ENCODE assay signal across 20 cellular contexts in the genomic region with DNA sequence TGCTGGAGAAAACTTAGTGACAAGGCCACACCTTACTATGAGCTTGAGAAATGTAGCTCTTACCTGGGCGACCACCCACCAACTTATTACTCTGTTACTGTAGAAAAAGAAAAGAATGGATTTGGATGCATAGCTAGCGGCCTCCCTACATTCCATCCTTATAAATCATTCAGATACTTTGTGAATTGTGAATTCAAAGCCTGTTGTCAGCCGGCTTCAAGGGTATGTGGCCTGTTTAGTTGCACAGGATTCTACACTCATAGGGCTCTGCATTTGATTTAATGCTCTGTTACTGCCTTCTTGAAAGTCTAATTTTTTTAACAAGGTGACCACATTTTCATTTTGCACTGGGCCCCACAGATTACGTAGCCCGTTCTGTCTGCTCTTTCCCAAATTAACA.
DNase-seq lines count a peak whose midpoint lies in the region; ATAC-seq and TF ChIP-seq lines count a peak whose summit lies in the region.
"Had no signal": no experiment of that assay in that cellular context is flagged by ENCODE, and none has a peak within 500 bp of the region (broad histone marks: within the 10 kb centered on the region; RNA-seq: fewer than 3 reads in every experiment).

No MANE protein-coding gene starts in this region.

- no peak overlapping the region for H3K4me3 ChIP-seq in left ventricle myocardium inferior
- no peak overlapping the region for H3K4me3 ChIP-seq in lower lobe of right lung
- H3K4me3 ChIP-seq: lung, SK-N-MC, spleen, thoracic aorta had no signal

- TF ChIP-seq CTCF in left ventricle myocardium inferior (IDR thresholded peaks at IDR 0.05; ENCODE audit: borderline replicate concordance) (no peak), lower lobe of right lung (IDR thresholded peaks at IDR 0.05) (no peak)

- H3K36me3 ChIP-seq in left ventricle myocardium inferior = no peaks in the 10 kb centered on the region
- no peaks in the 10 kb centered on the region for H3K36me3 ChIP-seq in lower lobe of right lung
- H3K36me3 ChIP-seq: spleen, thoracic aorta had no signal

- H3K27me3 ChIP-seq in left ventricle myocardium inferior (ENCODE audit: low read depth) (peaks cover 3% of the 10 kb centered on the region), lower lobe of right lung (ENCODE audit: low read depth) (no peaks in the 10 kb centered on the region)

- no peak for DNase-seq in left ventricle myocardium inferior
- DNase-seq in left ventricle myocardium superior = no peak
- peak; percentile 30 for DNase-seq in dedifferentiated amniotic fluid mesenchymal stem cell (ENCODE audit: extremely low spot score)
- DNase-seq in lower lobe of right lung = no peak
- no peak for DNase-seq in inferior parietal cortex (ENCODE audit: extremely low spot score)
- DNase-seq in sciatic nerve (ENCODE audit: low spot score) = no peak
- DNase-seq in NCI-H524 (lab: John Stamatoyannopoulos, UW) = no peak
- no peak for DNase-seq in HUDEP-2 (lab: John Stamatoyannopoulos, UW; ENCODE audit: unreplicated experiment in 76 of 76)
- DNase-seq: 8988T; activated CD8-positive, alpha-beta memory T cell treated with anti-CD3 and anti-CD28 coated beads, Interleukin-2, amount 50 U/mL, for 4 hours; activated naive CD8-positive, alpha-beta T cell treated with anti-CD3 and anti-CD28 coated beads for 36 hours; AML-193; immature natural killer cell; NCI-H1105 treated with DMSO at 0.1 percent for 48 hours; spleen; stimulated activated CD4-positive, alpha-beta T cell treated with anti-CD3 and anti-CD28 coated beads, Interleukin-4, amount 100 ng/mL, for 1 hour; stimulated activated naive CD4-positive, alpha-beta T cell had no signal

- ATAC-seq in left ventricle myocardium superior (no peak), lower lobe of right lung (no peak), sciatic nerve (no peak)

- peaks cover 19% of the 10 kb centered on the region for H3K4me1 ChIP-seq in left ventricle myocardium inferior
- peaks cover 5% of the 10 kb centered on the region for H3K4me1 ChIP-seq in lower lobe of right lung

- intact Hi-C loops in left ventricle myocardium inferior (cut with micrococcal nuclease) = no loop called here
- intact Hi-C loops in left ventricle myocardium superior (cut with micrococcal nuclease) = no loop called here
- intact Hi-C loops in lower lobe of right lung (cut with DNase I) = no loop called here
- intact Hi-C loops in sciatic nerve (cut with DNase I) = no loop called here

- H3K27ac ChIP-seq in left ventricle myocardium inferior (replicated peaks) = peak overlapping the region; percentile 71
- H3K27ac ChIP-seq in lower lobe of right lung = peak overlapping the region; percentile 53
- H3K27ac ChIP-seq: SK-N-MC, thoracic aorta had no signal

- no peaks in the 10 kb centered on the region for H3K9me3 ChIP-seq in left ventricle myocardium inferior (replicated peaks)
- no peaks in the 10 kb centered on the region for H3K9me3 ChIP-seq in lower lobe of right lung
- H3K9me3 ChIP-seq: spleen, thoracic aorta had no signal
